39 cellular contexts compared by ENCODE assay signal in genomic region chr6:31090973-31091364, GRCh38. TPM values are rescaled to one million over a fixed set of nuclear protein-coding genes. Genes with fewer than 3 reads are reported as not detected.
"Had no signal": no experiment of that assay in that cellular context is flagged by ENCODE, and none has a peak within 500 bp of the region (broad histone marks: within the 10 kb centered on the region; RNA-seq: fewer than 3 reads in every experiment).

No MANE protein-coding gene starts in this region.

- ATAC-seq: activated CD8-positive, alpha-beta memory T cell treated with anti-CD3 and anti-CD28 coated beads, Interleukin-2, amount 10 ng/mL, durations not matched to agents 7 days and 5 days; PC-3; SK-N-SH treated with all-trans-retinoic acid at 6 μM for 48 hours; T-cell had no signal

- H3K27ac Mint-ChIP-seq: activated CD4-positive, alpha-beta memory T cell treated with anti-CD3 and anti-CD28 coated beads, Interleukin-2, amount 10 ng/mL, durations not matched to agents 7 days and 5 days; activated CD8-positive, alpha-beta memory T cell treated with anti-CD3 and anti-CD28 coated beads, Interleukin-2, amount 10 ng/mL, durations not matched to agents 7 days and 5 days; activated naive CD4-positive, alpha-beta T cell treated with anti-CD3 and anti-CD28 coated beads, Interleukin-2, amount 10 ng/mL, durations not matched to agents 7 days and 5 days; activated naive CD8-positive, alpha-beta T cell had no signal

- H3K36me3 Mint-ChIP-seq: activated CD8-positive, alpha-beta memory T cell treated with anti-CD3 and anti-CD28 coated beads, Interleukin-2, amount 10 ng/mL, durations not matched to agents 7 days and 5 days; activated naive CD8-positive, alpha-beta T cell; T-cell had no signal

- H3K36me3 ChIP-seq: brain microvascular endothelial cell, Peyer's patch, WERI-Rb-1 had no signal

- H3K27me3 Mint-ChIP-seq: activated naive CD8-positive, alpha-beta T cell; T-cell had no signal

- H3K4me3 ChIP-seq: Peyer's patch had no signal

- H3K4me3 Mint-ChIP-seq: activated CD4-positive, alpha-beta memory T cell treated with anti-CD3 and anti-CD28 coated beads, Interleukin-2, amount 10 ng/mL, durations not matched to agents 7 days and 5 days; activated CD8-positive, alpha-beta memory T cell treated with anti-CD3 and anti-CD28 coated beads, Interleukin-2, amount 10 ng/mL, durations not matched to agents 7 days and 5 days; activated naive CD4-positive, alpha-beta T cell treated with anti-CD3 and anti-CD28 coated beads, Interleukin-2, amount 10 ng/mL, durations not matched to agents 7 days and 5 days; activated naive CD8-positive, alpha-beta T cell; central memory CD8-positive, alpha-beta T cell; T-cell had no signal

- DNase-seq: activated CD4-positive, alpha-beta memory T cell treated with anti-CD3 and anti-CD28 coated beads, Interleukin-2, amount 10 ng/mL, durations not matched to agents 7 days and 5 days; activated CD4-positive, alpha-beta T cell treated with anti-CD3 and anti-CD28 coated beads for 1 hour; activated CD4-positive, alpha-beta T cell treated with anti-CD3 and anti-CD28 coated beads for 48 hours; activated CD4-positive, CD25-positive, alpha-beta regulatory T cell; activated CD8-positive, alpha-beta memory T cell treated with anti-CD3 and anti-CD28 coated beads for 24 hours; activated CD8-positive, alpha-beta memory T cell treated with anti-CD3 and anti-CD28 coated beads, Interleukin-2, amount 10 ng/mL, durations not matched to agents 7 days and 5 days; activated CD8-positive, alpha-beta memory T cell treated with anti-CD3 and anti-CD28 coated beads, Interleukin-2, amount 50 U/mL, for 48 hours; activated effector memory CD4-positive, alpha-beta T cell treated with Interleukin-2 at 50 U/mL for 16 hours; activated naive CD4-positive, alpha-beta T cell treated with anti-CD3 and anti-CD28 coated beads, Interleukin-2, amount 10 ng/mL, durations not matched to agents 7 days and 5 days; activated T-cell treated with anti-CD3 and anti-CD28 coated beads, Interleukin-2, amount 50 U/mL, for 48 hours; amniotic stem cell; aorta; brain microvascular endothelial cell; Kasumi-1; NCI-H1092 treated with DMSO at 0.1 percent for 48 hours; NCI-H1417; NCI-H146; NCI-H187; NCI-H2029 treated with DMSO at 0.1 percent for 48 hours; NCI-H2107; NCI-H2171; NCI-H510A; NCI-H526; NCI-H748 treated with DMSO at 0.1 percent for 48 hours; NK-92 treated with Interleukin-12 subunit alpha and Interleukin-12 subunit beta, amount 100 ng/mL, for 24 hours; PC-3; RPMI8226; SHP77 treated with DMSO at 0.1 percent for 48 hours; T-cell; T-helper 2 cell; T-helper 9 cell; WERI-Rb-1 had no signal

- H3K27me3 ChIP-seq: brain microvascular endothelial cell, Peyer's patch had no signal

- H3K9me3 ChIP-seq: Peyer's patch had no signal

- H3K27ac ChIP-seq: brain microvascular endothelial cell, WERI-Rb-1 had no signal

RNA-seq across cellular contexts. Expression of gene C6orf15, which starts 21.4 kb away (rescaled TPM):
- total RNA-seq: activated CD4-positive, alpha-beta memory T cell treated with anti-CD3 and anti-CD28 coated beads, Interleukin-2, amount 10 ng/mL, durations not matched to agents 7 days and 5 days; activated CD8-positive, alpha-beta memory T cell treated with anti-CD3 and anti-CD28 coated beads, Interleukin-2, amount 10 ng/mL, durations not matched to agents 7 days and 5 days; aorta; M059J; PC-3; Peyer's patch; SK-MEL-5; T-cell had no signal
- polyA plus RNA-seq: aorta had no signal

RNA-seq across cellular contexts. Expression of gene PSORS1C1, which starts 23.6 kb away (rescaled TPM):
- total RNA-seq: activated CD4-positive, alpha-beta memory T cell treated with anti-CD3 and anti-CD28 coated beads, Interleukin-2, amount 10 ng/mL, durations not matched to agents 7 days and 5 days; SK-MEL-5; T-cell had no signal

RNA-seq across cellular contexts. Expression of gene CDSN, which starts 29.3 kb away (rescaled TPM):
- total RNA-seq: activated CD4-positive, alpha-beta memory T cell treated with anti-CD3 and anti-CD28 coated beads, Interleukin-2, amount 10 ng/mL, durations not matched to agents 7 days and 5 days; activated CD8-positive, alpha-beta memory T cell treated with anti-CD3 and anti-CD28 coated beads, Interleukin-2, amount 10 ng/mL, durations not matched to agents 7 days and 5 days; aorta; M059J; SK-MEL-5; T-cell had no signal
- polyA plus RNA-seq: aorta had no signal

RNA-seq across cellular contexts. Expression of gene PSORS1C2, which starts 47.9 kb away (rescaled TPM):
- total RNA-seq: activated CD4-positive, alpha-beta memory T cell treated with anti-CD3 and anti-CD28 coated beads, Interleukin-2, amount 10 ng/mL, durations not matched to agents 7 days and 5 days; activated CD8-positive, alpha-beta memory T cell treated with anti-CD3 and anti-CD28 coated beads, Interleukin-2, amount 10 ng/mL, durations not matched to agents 7 days and 5 days; aorta; chondrocyte; M059J; PC-3; Peyer's patch; SK-MEL-5; T-cell had no signal
- polyA plus RNA-seq: aorta had no signal
